Comparison of ENCODE assay signal across 14 cellular contexts in genomic region chr4:37481547-37482129, GRCh38.
DNase-seq lines count a peak whose midpoint lies in the region; ATAC-seq and TF ChIP-seq lines count a peak whose summit lies in the region.
"Had no signal": no experiment of that assay in that cellular context is flagged by ENCODE, and none has a peak within 500 bp of the region (broad histone marks: within the 10 kb centered on the region; RNA-seq: fewer than 3 reads in every experiment).

No MANE protein-coding gene starts in this region.

- H2AFZ ChIP-seq in GM23248: no peak overlapping the region

- peaks cover 0 to 10% of the 10 kb centered on the region in 2 donors for H3K9me3 Mint-ChIP-seq in activated naive CD4-positive, alpha-beta T cell treated with anti-CD3 and anti-CD28 coated beads, Interleukin-2, amount 50 U/mL, for 72 hours
- H3K9me3 Mint-ChIP-seq in type B pancreatic cell: peaks cover 6% of the 10 kb centered on the region

- no peaks in the 10 kb centered on the region for H3K9me3 ChIP-seq in duodenal mucosa (ENCODE audit: control insufficient read depth in 1 of 2, low read length in 2 of 2)
- no peaks in the 10 kb centered on the region for H3K9me3 ChIP-seq in GM23248 (ENCODE audit: low read depth)
- H3K9me3 ChIP-seq: SJSA1 had no signal

- TF ChIP-seq CTCF in type B pancreatic cell (conservative IDR thresholded peaks at IDR 0.05): no peak

- H3K4me3 ChIP-seq in duodenal mucosa (ENCODE audit: low read depth in 1 of 2, low read length in 2 of 2): no peak overlapping the region
- no peak overlapping the region for H3K4me3 ChIP-seq in GM23248
- H3K4me3 ChIP-seq: SJSA1 had no signal

- H3K79me2 ChIP-seq in GM23248 (ENCODE audit: insufficient read depth): no peaks in the 10 kb centered on the region

- H3K9ac ChIP-seq in duodenal mucosa (ENCODE audit: low read depth in 1 of 2, low read length in 2 of 2): no peak overlapping the region
- no peak overlapping the region for H3K9ac ChIP-seq in GM23248

- WGBS in GM23248 (ENCODE audit: low coverage in 1 of 2, low lambda C conversion rate in 2 of 2, missing lambda C conversion rate in 2 of 2), 2 experiments: 50 to 64% methylated on average over 5 of the region's 5 CpGs

- H3K4me2 ChIP-seq in GM23248 (ENCODE audit: unreplicated experiment): no peak overlapping the region

- H4K20me1 ChIP-seq in GM23248 (ENCODE audit: insufficient read depth): no peaks in the 10 kb centered on the region

- H3K27ac Mint-ChIP-seq in activated naive CD4-positive, alpha-beta T cell treated with anti-CD3 and anti-CD28 coated beads, Interleukin-2, amount 50 U/mL, for 72 hours: no peak overlapping the region
- peak overlapping the region; percentile 22 for H3K27ac Mint-ChIP-seq in type B pancreatic cell

- no peak for DNase-seq in activated naive CD4-positive, alpha-beta T cell treated with anti-CD3 and anti-CD28 coated beads, Interleukin-2, amount 50 U/mL, for 72 hours (ENCODE audit: low spot score in 2 of 2)
- DNase-seq in activated naive CD4-positive, alpha-beta T cell (lab: John Stamatoyannopoulos, UW): no peak
- DNase-seq in NOMO-1 (lab: John Stamatoyannopoulos, UW; ENCODE audit: unreplicated experiment in 2 of 2) (peak; percentile 47 to 70), type B pancreatic cell (ENCODE audit: extremely low spot score, unreplicated experiment) (no peak), GM23248 (no peak), NCI-H1930 (lab: John Stamatoyannopoulos, UW) (no peak)
- DNase-seq: AML-193, Caco-2, HCEC 1CT, NCI-H1048, NCI-H446 had no signal

- H3K9me2 ChIP-seq in GM23248 (ENCODE audit: insufficient read depth): no peaks in the 10 kb centered on the region

- H3K4me3 Mint-ChIP-seq in type B pancreatic cell: no peak overlapping the region
- H3K4me3 Mint-ChIP-seq: IgD-negative memory B cell had no signal

- H3K27me3 Mint-ChIP-seq in type B pancreatic cell: no peaks in the 10 kb centered on the region

- no peaks in the 10 kb centered on the region for H3F3A ChIP-seq in GM23248 (ENCODE audit: insufficient read depth)

- H3K27ac ChIP-seq in duodenal mucosa (ENCODE audit: low read depth, low read length): peak overlapping the region; percentile 17
- H3K27ac ChIP-seq in GM23248: no peak overlapping the region
- H3K27ac ChIP-seq: SJSA1 had no signal

- in situ Hi-C loops in GM23248 (cut with MboI): no loop called here

- H3K4me1 ChIP-seq in duodenal mucosa (ENCODE audit: control insufficient read depth in 1 of 2, insufficient read depth in 2 of 2, low read length in 2 of 2) (peaks cover 33 to 39% of the 10 kb centered on the region in 2 donors), GM23248 (ENCODE audit: insufficient read depth) (no peaks in the 10 kb centered on the region)
- H3K4me1 ChIP-seq: SJSA1 had no signal

- H3K36me3 Mint-ChIP-seq in activated naive CD4-positive, alpha-beta T cell treated with anti-CD3 and anti-CD28 coated beads, Interleukin-2, amount 50 U/mL, for 72 hours: peaks cover 7 to 16% of the 10 kb centered on the region in 2 donors
- H3K36me3 Mint-ChIP-seq in type B pancreatic cell: peaks cover 13% of the 10 kb centered on the region
- H3K36me3 Mint-ChIP-seq: IgD-negative memory B cell had no signal

- ATAC-seq in activated naive CD4-positive, alpha-beta T cell treated with anti-CD3 and anti-CD28 coated beads, Interleukin-2, amount 50 U/mL, for 72 hours: peak; percentile 37 to 66

- H3K27me3 ChIP-seq in duodenal mucosa (ENCODE audit: control insufficient read depth in 1 of 2, insufficient read depth in 2 of 2, low read length in 2 of 2) (no peaks in the 10 kb centered on the region), GM23248 (replicated peaks; ENCODE audit: insufficient read depth) (no peaks in the 10 kb centered on the region)
- H3K27me3 ChIP-seq: SJSA1 had no signal

- H3K4me1 Mint-ChIP-seq in type B pancreatic cell (ENCODE audit: unreplicated experiment): peaks cover 19% of the 10 kb centered on the region

- H3K36me3 ChIP-seq in duodenal mucosa (ENCODE audit: control insufficient read depth in 1 of 2, insufficient read depth in 2 of 2, low read length in 2 of 2) (no peaks in the 10 kb centered on the region), GM23248 (ENCODE audit: low read depth) (no peaks in the 10 kb centered on the region)
- H3K36me3 ChIP-seq: SJSA1 had no signal

Comparison
In these comparisons a context has a peak if more than half of its experiments do, and no peak if none do; other contexts are left out.
1. DNase-seq: peak in NOMO-1 (2 of 2); none in activated naive CD4-positive, alpha-beta T cell treated with anti-CD3 and anti-CD28 coated beads, Interleukin-2, amount 50 U/mL, for 72 hours (0 of 2), activated naive CD4-positive, alpha-beta T cell (0 of 4), type B pancreatic cell (single experiment), GM23248 (single experiment) and NCI-H1930 (0 of 2).